Comparison of ENCODE assay signal across 22 cellular contexts in genomic region chr13:50192272-50192813, GRCh38.
"Had no signal": no experiment of that assay in that cellular context is flagged by ENCODE, and none has a peak within 500 bp of the region (broad histone marks: within the 10 kb centered on the region; RNA-seq: fewer than 3 reads in every experiment).

No MANE protein-coding gene starts in this region.

- DNase-seq: activated CD4-positive, CD25-positive, alpha-beta regulatory T cell; activated CD8-positive, alpha-beta memory T cell treated with anti-CD3 and anti-CD28 coated beads, Interleukin-2, amount 50 U/mL, for 4 hours; activated CD8-positive, alpha-beta T cell treated with anti-CD3 and anti-CD28 coated beads for 36 hours; activated effector memory CD4-positive, alpha-beta T cell treated with Interleukin-2 at 50 U/mL for 16 hours; activated naive CD4-positive, alpha-beta T cell; amniotic stem cell; body of pancreas; KG1; MV-4-11; NCI-H1105 treated with DMSO at 0.1 percent for 48 hours; NCI-H1436 treated with DMSO at 0.1 percent for 48 hours; NCI-H187; NCI-H2081; NCI-H446; NCI-H524; SHP77; T-helper 2 cell; T1000 had no signal

- H3K9me3 ChIP-seq: ascending aorta, body of pancreas, SJSA1 had no signal

- H3K36me3 ChIP-seq: ascending aorta, SJSA1 had no signal

- H3K9me3 Mint-ChIP-seq: activated CD8-positive, alpha-beta T cell treated with anti-CD3 and anti-CD28 coated beads for 36 hours; activated naive CD4-positive, alpha-beta T cell treated with anti-CD3 and anti-CD28 coated beads, Interleukin-2, amount 50 U/mL, for 24 hours; central memory CD8-positive, alpha-beta T cell had no signal

- H3K27ac Mint-ChIP-seq: activated CD8-positive, alpha-beta T cell treated with anti-CD3 and anti-CD28 coated beads for 36 hours; activated naive CD4-positive, alpha-beta T cell treated with anti-CD3 and anti-CD28 coated beads, Interleukin-2, amount 50 U/mL, for 24 hours had no signal

- H3K27ac ChIP-seq: ascending aorta, body of pancreas, SJSA1 had no signal

- H3K4me3 Mint-ChIP-seq: activated CD8-positive, alpha-beta T cell treated with anti-CD3 and anti-CD28 coated beads for 36 hours; activated naive CD4-positive, alpha-beta T cell treated with anti-CD3 and anti-CD28 coated beads, Interleukin-2, amount 50 U/mL, for 24 hours; central memory CD8-positive, alpha-beta T cell had no signal

- ATAC-seq: activated CD8-positive, alpha-beta T cell treated with anti-CD3 and anti-CD28 coated beads for 36 hours; body of pancreas had no signal

- H3K27me3 ChIP-seq: ascending aorta, body of pancreas, SJSA1 had no signal

- H3K4me3 ChIP-seq: ascending aorta, body of pancreas, SJSA1 had no signal

- H3K27me3 Mint-ChIP-seq: activated naive CD4-positive, alpha-beta T cell treated with anti-CD3 and anti-CD28 coated beads, Interleukin-2, amount 50 U/mL, for 24 hours; central memory CD8-positive, alpha-beta T cell had no signal

- H3K4me1 ChIP-seq: ascending aorta, body of pancreas, SJSA1 had no signal
